16 cellular contexts compared by ENCODE assay signal in genomic region chr11:74339619-74340018, GRCh38. TPM values are rescaled to one million over a fixed set of nuclear protein-coding genes. Genes with fewer than 3 reads are reported as not detected.
A peak's percentile ranks its signal among the peaks of the same experiment; 100 is the strongest.
DNase-seq lines count a peak whose midpoint lies in the region; ATAC-seq and TF ChIP-seq lines count a peak whose summit lies in the region.
"Had no signal": no experiment of that assay in that cellular context is flagged by ENCODE, and none has a peak within 500 bp of the region (broad histone marks: within the 10 kb centered on the region; RNA-seq: fewer than 3 reads in every experiment).

No MANE protein-coding gene starts in this region.

- peak overlapping the region; percentile 9 for H3K4me2 ChIP-seq in hepatocyte
- H3K4me2 ChIP-seq: GM23338 had no signal

- H3K4me1 Mint-ChIP-seq in mesothelial cell of epicardium (no peaks in the 10 kb centered on the region), Calu3 (ENCODE audit: low read depth, unreplicated experiment) (no peaks in the 10 kb centered on the region)
- H3K4me1 Mint-ChIP-seq: CD4-positive, alpha-beta memory T cell; GM23338; H9 had no signal

- BruUV-seq in Calu3 (replicated peaks; lab: Mats Ljungman, UMichigan), result no TSS peak

- no peaks in the 10 kb centered on the region for H3K36me3 ChIP-seq in hepatocyte (replicated peaks; ENCODE audit: insufficient read depth, low read depth)
- peaks cover 8 to 12% of the 10 kb centered on the region in 2 donors for H3K36me3 ChIP-seq in mucosa of rectum (ENCODE audit: control insufficient read depth in 2 of 2, insufficient read depth in 2 of 2, low read length in 2 of 2)

- H3K4me3 ChIP-seq in hepatocyte, result no peak overlapping the region
- no peak overlapping the region for H3K4me3 ChIP-seq in mucosa of rectum (ENCODE audit: low read length in 2 of 2)
- H3K4me3 ChIP-seq: GM23338 had no signal

- H3K36me3 Mint-ChIP-seq in mesothelial cell of epicardium (peaks cover 40% of the 10 kb centered on the region), Calu3 (ENCODE audit: insufficient read depth, unreplicated experiment) (no peaks in the 10 kb centered on the region)

- H3K79me2 ChIP-seq in hepatocyte, result no peaks in the 10 kb centered on the region

- CTCF ChIA-PET in Calu3 (lab: Charles Lee), result no interaction called here

- H4K20me1 ChIP-seq in hepatocyte (ENCODE audit: insufficient read depth, poor library complexity, severe bottlenecking), result no peaks in the 10 kb centered on the region

- H3K9me3 Mint-ChIP-seq in mesothelial cell of epicardium (no peaks in the 10 kb centered on the region), Calu3 (ENCODE audit: low read depth, unreplicated experiment) (no peaks in the 10 kb centered on the region)
- H3K9me3 Mint-ChIP-seq: CD4-positive, alpha-beta memory T cell; GM23338; H9 had no signal

- DNase-seq in hepatocyte (ENCODE audit: low spot score), result no peak
- no peak for DNase-seq in mesothelial cell of epicardium (ENCODE audit: low spot score in 2 of 2, unreplicated experiment in 2 of 2)
- DNase-seq in Calu3, result no peak
- DNase-seq: C1 segment of cervical spinal cord; CD4-positive, alpha-beta memory T cell; COR-L47; DMS 273 treated with DMSO at 0.1 percent for 48 hours; DMS79; EL; GDM1; H9 had no signal

- intact Hi-C loops in Calu3 (cut with micrococcal nuclease; ENCODE audit: unreplicated experiment), result no loop called here

- H3K27me3 ChIP-seq in hepatocyte (no peaks in the 10 kb centered on the region), mucosa of rectum (ENCODE audit: control insufficient read depth in 2 of 2, insufficient read depth in 2 of 2, low read length in 2 of 2) (no peaks in the 10 kb centered on the region)

- H3K9ac ChIP-seq in mucosa of rectum (ENCODE audit: low read depth in 1 of 2, low read length in 2 of 2), result no peak overlapping the region

- H3K9me3 ChIP-seq in hepatocyte (ENCODE audit: low read depth) (no peaks in the 10 kb centered on the region), mucosa of rectum (ENCODE audit: control insufficient read depth in 2 of 2, low read length in 2 of 2) (no peaks in the 10 kb centered on the region)

- no peak overlapping the region for H2AFZ ChIP-seq in hepatocyte
- H2AFZ ChIP-seq: GM23338 had no signal

- H3K27ac Mint-ChIP-seq in mesothelial cell of epicardium, result no peak overlapping the region
- H3K27ac Mint-ChIP-seq in Calu3 (ENCODE audit: unreplicated experiment), result no peak overlapping the region
- H3K27ac Mint-ChIP-seq: CD4-positive, alpha-beta memory T cell; GM23338; H9 had no signal

- no peaks in the 10 kb centered on the region for H3K9me2 ChIP-seq in hepatocyte (replicated peaks; ENCODE audit: insufficient read depth)

- H3K4me3 Mint-ChIP-seq in mesothelial cell of epicardium, result no peak overlapping the region
- no peak overlapping the region for H3K4me3 Mint-ChIP-seq in Calu3 (ENCODE audit: low read depth, unreplicated experiment)
- H3K4me3 Mint-ChIP-seq: CD4-positive, alpha-beta memory T cell; GM23338; H9 had no signal

- H3K27me3 Mint-ChIP-seq in mesothelial cell of epicardium (ENCODE audit: low read depth), result no peaks in the 10 kb centered on the region
- no peaks in the 10 kb centered on the region for H3K27me3 Mint-ChIP-seq in Calu3 (ENCODE audit: unreplicated experiment)
- H3K27me3 Mint-ChIP-seq: CD4-positive, alpha-beta memory T cell had no signal

- ATAC-seq in GM18517 (IDR thresholded peaks at IDR 0.05; ENCODE audit: unreplicated experiment), result no peak
- ATAC-seq: GM23338, HCT116 had no signal

- TF ChIP-seq CTCF in 22Rv1 (IDR thresholded peaks at IDR 0.05) (no peak), hepatocyte (IDR thresholded peaks at IDR 0.05; ENCODE audit: poor library complexity) (no peak), mesothelial cell of epicardium (IDR thresholded peaks at IDR 0.05; ENCODE audit: unreplicated experiment) (no peak), Calu3 (IDR thresholded peaks at IDR 0.05; ENCODE audit: unreplicated experiment) (no peak)

- H3K27ac ChIP-seq in 22Rv1 (peak overlapping the region; percentile 71), hepatocyte (peak overlapping the region; percentile 31), mucosa of rectum (ENCODE audit: low read depth in 2 of 2, low read length in 2 of 2) (peak overlapping the region; percentile 9 to 38)

- H3K4me1 ChIP-seq in hepatocyte (ENCODE audit: insufficient read depth), result peaks cover 4% of the 10 kb centered on the region
- peaks cover 3 to 13% of the 10 kb centered on the region in 2 donors for H3K4me1 ChIP-seq in mucosa of rectum (ENCODE audit: control insufficient read depth in 2 of 2, insufficient read depth in 2 of 2, low read length in 2 of 2)

RNA-seq across cellular contexts. Expression of gene P4HA3, which starts 28.2 kb away (rescaled TPM):
- total RNA-seq in hepatocyte, result 1.3 and 1.4 TPM in 2 replicates
- 2.3 and 2.9 TPM in 2 replicates for polyA plus RNA-seq in hepatocyte
- 1.4 to 1.7 TPM (median 1.6 TPM) in 3 replicates for total RNA-seq in mesothelial cell of epicardium
- not detected in 2 replicates for total RNA-seq in Calu3 (2022)
- total RNA-seq: CD4-positive, alpha-beta memory T cell; GM23338; H9 had no signal
- polyA plus RNA-seq: CD4-positive, alpha-beta memory T cell had no signal

RNA-seq across cellular contexts. Expression of gene PGM2L1, which starts 58.6 kb away (rescaled TPM):
- 10.0 and 12.6 TPM in 2 replicates for total RNA-seq in hepatocyte
- 6.7 and 7.7 TPM in 2 replicates for polyA plus RNA-seq in hepatocyte
- 15.7 to 18.6 TPM (median 15.7 TPM) in 3 replicates for total RNA-seq in mesothelial cell of epicardium
- total RNA-seq in Calu3 (2022), result 7.2 and 8.7 TPM in 2 replicates
